10 cellular contexts compared by ENCODE assay signal in the genomic region with DNA sequence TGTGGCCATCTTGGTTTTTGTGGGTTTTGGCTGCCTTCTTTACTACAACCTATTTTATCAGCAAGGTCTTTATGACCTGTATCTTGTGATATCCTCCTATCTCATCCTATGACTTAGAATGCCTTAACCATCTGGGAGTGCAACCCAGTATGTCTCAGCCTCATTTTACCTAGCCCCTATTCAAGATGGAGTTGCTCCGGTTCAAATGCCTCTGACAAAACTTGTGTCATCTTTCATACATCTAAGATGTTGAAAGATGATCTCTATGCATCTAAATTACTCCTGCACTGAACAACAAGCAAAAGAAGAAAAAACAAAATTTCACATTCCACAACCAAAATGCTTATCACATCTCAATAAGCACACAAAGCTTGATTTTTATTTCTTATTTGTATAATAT.
"Had no signal": no experiment of that assay in that cellular context is flagged by ENCODE, and none has a peak within 500 bp of the region (broad histone marks: within the 10 kb centered on the region; RNA-seq: fewer than 3 reads in every experiment).

No MANE protein-coding gene starts in this region.

- H2AFZ ChIP-seq: GM23248 had no signal

- H3K9ac ChIP-seq: GM23248 had no signal

- H3K4me3 Mint-ChIP-seq: H9, HFFc6 had no signal

- H3K27ac ChIP-seq: GM23248 had no signal

- H3K9me3 ChIP-seq: HAP-1 had no signal

- FAIRE-seq: H1, H54 had no signal

- DNase-seq: GM23248, GOT3, H7, H9, HCEC 1CT, HFFc6 had no signal

- ATAC-seq: HCT116 had no signal

- H3K36me3 ChIP-seq: HAP-1 had no signal

- H3K9me3 Mint-ChIP-seq: H9 had no signal

- H3K27ac Mint-ChIP-seq: H9, HFFc6 had no signal

- H3K4me3 ChIP-seq: GM23248, HAP-1 had no signal
